Comparison of ENCODE assay signal across 31 cellular contexts in the genomic region with DNA sequence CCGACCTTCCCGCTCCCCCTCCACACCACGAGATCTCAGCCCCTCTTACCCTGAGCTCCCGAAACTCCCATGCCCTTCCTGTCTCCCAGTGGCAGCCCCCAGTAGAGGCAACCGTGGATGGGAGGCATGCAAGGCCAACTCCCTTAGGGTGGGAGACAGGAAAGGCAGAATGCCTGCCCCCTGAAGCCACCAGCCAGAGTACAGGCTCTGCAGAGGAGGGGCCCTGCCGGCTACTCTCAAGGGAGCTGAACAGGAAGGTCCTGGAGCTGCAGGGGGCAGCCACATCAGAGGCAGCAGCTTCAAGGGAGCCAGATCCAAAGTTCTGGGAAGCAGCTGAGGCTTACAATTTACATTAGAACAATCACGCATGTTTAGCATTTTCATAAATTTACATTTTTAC. TPM values are rescaled to one million over a fixed set of nuclear protein-coding genes. Genes with fewer than 3 reads are reported as not detected.
DNase-seq lines count a peak whose midpoint lies in the region; ATAC-seq and TF ChIP-seq lines count a peak whose summit lies in the region.
"Had no signal": no experiment of that assay in that cellular context is flagged by ENCODE, and none has a peak within 500 bp of the region (broad histone marks: within the 10 kb centered on the region; RNA-seq: fewer than 3 reads in every experiment).

No MANE protein-coding gene starts in this region.

- no peaks in the 10 kb centered on the region for H3K9me3 ChIP-seq in BLaER1 treated with 17β-estradiol and CSF1 and Interleukin-3, amounts not matched to agents 10 nM and 100 nM (replicated peaks in 1 of 11)
- H3K9me3 ChIP-seq in Karpas-422 (ENCODE audit: low read length) = no peaks in the 10 kb centered on the region
- H3K9me3 ChIP-seq: breast epithelium, Caco-2, mucosa of descending colon, Peyer's patch, upper lobe of right lung had no signal

- H3K56ac ChIP-seq in mesendoderm (ENCODE audit: low read length) = peak overlapping the region; percentile 29

- H3K4me1 ChIP-seq in BLaER1 treated with 17β-estradiol and CSF1 and Interleukin-3, amounts not matched to agents 10 nM and 100 nM = peaks cover 9 to 47% (median 16%) of the 10 kb centered on the region in 10 experiments
- H3K4me1 ChIP-seq in Karpas-422 (ENCODE audit: low read length) (peaks cover 20% of the 10 kb centered on the region), mesendoderm (ENCODE audit: control insufficient read depth, low read depth, low read length) (peaks cover 18% of the 10 kb centered on the region), foreskin keratinocyte (no peaks in the 10 kb centered on the region)
- H3K4me1 ChIP-seq: breast epithelium, Caco-2 had no signal

- H3K4me3 ChIP-seq in BLaER1 treated with 17β-estradiol and CSF1 and Interleukin-3, amounts not matched to agents 10 nM and 100 nM = no peak overlapping the region
- H3K4me3 ChIP-seq in Karpas-422 (ENCODE audit: low read length) (no peak overlapping the region), dorsolateral prefrontal cortex (peak overlapping the region in 14 of 59 donors; percentile 1 to 30 (median 20)), mesendoderm (ENCODE audit: low read length) (no peak overlapping the region)
- H3K4me3 ChIP-seq: coronary artery, GM23248, lung, mucosa of descending colon, Peyer's patch, smooth muscle cell, upper lobe of right lung had no signal

- H3K9me3 Mint-ChIP-seq in activated T-cell treated with anti-CD3 and anti-CD28 coated beads, Interleukin-2, amount 50 U/mL, for 4 hours = no peaks in the 10 kb centered on the region
- H3K9me3 Mint-ChIP-seq: effector memory CD8-positive, alpha-beta T cell; natural killer cell treated with Interleukin-12 subunit alpha and Interleukin-12 subunit beta and Interleukin-15 and Interleukin-18, amount 100 ng/mL, for 72 hours had no signal

- no peak overlapping the region for H4K5ac ChIP-seq in mesendoderm (ENCODE audit: low read length)

- no peak overlapping the region for H2AFZ ChIP-seq in Karpas-422 (ENCODE audit: low read length)
- H2AFZ ChIP-seq: GM23248 had no signal

- ATAC-seq in GM18858 (IDR thresholded peaks at IDR 0.05; ENCODE audit: unreplicated experiment) = no peak
- ATAC-seq in activated T-cell treated with anti-CD3 and anti-CD28 coated beads, Interleukin-2, amount 50 U/mL, for 4 hours = no peak
- ATAC-seq in foreskin keratinocyte = no peak
- ATAC-seq: effector memory CD8-positive, alpha-beta T cell; mucosa of descending colon; natural killer cell treated with Interleukin-12 subunit alpha and Interleukin-12 subunit beta and Interleukin-15 and Interleukin-18, amount 100 ng/mL, for 72 hours; upper lobe of right lung had no signal

- DNase-seq in Karpas-422 = no peak
- no peak for DNase-seq in dorsolateral prefrontal cortex
- DNase-seq in mesendoderm = peak; percentile 42
- DNase-seq in GOT3 (lab: John Stamatoyannopoulos, UW) = no peak
- DNase-seq in activated T-cell treated with anti-CD3 and anti-CD28 coated beads, Interleukin-2, amount 50 U/mL, for 4 hours = no peak
- DNase-seq in foreskin keratinocyte = no peak
- DNase-seq: activated CD4-positive, alpha-beta T cell treated with anti-CD3 and anti-CD28 coated beads for 4 hours; activated effector memory CD4-positive, alpha-beta T cell treated with Interleukin-2 at 50 U/mL for 16 hours; Caco-2; DMS79; effector memory CD8-positive, alpha-beta T cell; GM23248; kidney glomerular epithelial cell; mucosa of descending colon; NCI-H1694; NCI-H774; Peyer's patch; stimulated activated CD4-positive, alpha-beta T cell treated with anti-CD3 and anti-CD28 coated beads, Interleukin-1b, Interleukin-23, amount 100 ng/mL, for 48 hours; stimulated activated naive CD4-positive, alpha-beta T cell treated with Interleukin-2 at 50 U/mL for 16 hours; T-helper 9 cell; upper lobe of right lung had no signal

- H3K4me2 ChIP-seq in BLaER1 treated with 17β-estradiol and CSF1 and Interleukin-3, amounts not matched to agents 10 nM and 100 nM = peak overlapping the region; percentile 24 to 77 (median 63)
- H3K4me2 ChIP-seq in Karpas-422 (ENCODE audit: low read depth, low read length, poor library complexity, severe bottlenecking) (peak overlapping the region; percentile 17), mesendoderm (ENCODE audit: low read length) (no peak overlapping the region)
- H3K4me2 ChIP-seq: smooth muscle cell had no signal

- H3K36me3 Mint-ChIP-seq in activated T-cell treated with anti-CD3 and anti-CD28 coated beads, Interleukin-2, amount 50 U/mL, for 4 hours (ENCODE audit: insufficient read depth) = no peaks in the 10 kb centered on the region
- H3K36me3 Mint-ChIP-seq: activated naive CD8-positive, alpha-beta T cell; natural killer cell treated with Interleukin-12 subunit alpha and Interleukin-12 subunit beta and Interleukin-15 and Interleukin-18, amount 100 ng/mL, for 72 hours had no signal

- no peaks in the 10 kb centered on the region for H3K9me2 ChIP-seq in Karpas-422 (replicated peaks; ENCODE audit: insufficient read depth, low read length)

- H3K27me3 ChIP-seq in BLaER1 treated with 17β-estradiol and CSF1 and Interleukin-3, amounts not matched to agents 10 nM and 100 nM = peaks cover 7 to 40% (median 33%) of the 10 kb centered on the region in 11 experiments
- no peaks in the 10 kb centered on the region for H3K27me3 ChIP-seq in Karpas-422 (ENCODE audit: low read length)
- H3K27me3 ChIP-seq in dorsolateral prefrontal cortex = peaks cover 0 to under 1% (median 0%) of the 10 kb centered on the region in 45 donors
- peaks cover 4% of the 10 kb centered on the region for H3K27me3 ChIP-seq in mesendoderm (ENCODE audit: insufficient read depth, low read length, poor library complexity)
- H3K27me3 ChIP-seq in foreskin keratinocyte = peaks cover 66% of the 10 kb centered on the region
- H3K27me3 ChIP-seq: Peyer's patch had no signal

- TF ChIP-seq CTCF in dorsolateral prefrontal cortex (IDR thresholded peaks at IDR 0.05 in 54 of 56, conservative IDR thresholded peaks at IDR 0.05 in 2 of 56; ENCODE audit: low read depth in 1 of 56, partially characterized antibody in 56 of 56) (no peak), foreskin keratinocyte (conservative IDR thresholded peaks at IDR 0.05) (no peak)

- H2BK15ac ChIP-seq in mesendoderm (replicated peaks; ENCODE audit: low read depth) = no peak overlapping the region

- H3K9ac ChIP-seq in BLaER1 treated with 17β-estradiol and CSF1 and Interleukin-3, amounts not matched to agents 10 nM and 100 nM = peak overlapping the region in 1 of 11 experiments; percentile 10; a peak in 1 of 22 replicates
- no peak overlapping the region for H3K9ac ChIP-seq in Karpas-422 (ENCODE audit: low read length)
- no peak overlapping the region for H3K9ac ChIP-seq in mesendoderm (ENCODE audit: low read length)
- H3K9ac ChIP-seq: GM23248 had no signal

- no peaks in the 10 kb centered on the region for H3K4me1 Mint-ChIP-seq in activated T-cell treated with anti-CD3 and anti-CD28 coated beads, Interleukin-2, amount 50 U/mL, for 4 hours (ENCODE audit: low read depth)

- H3K4me3 Mint-ChIP-seq in activated T-cell treated with anti-CD3 and anti-CD28 coated beads, Interleukin-2, amount 50 U/mL, for 4 hours = no peak overlapping the region
- H3K4me3 Mint-ChIP-seq: activated naive CD8-positive, alpha-beta T cell; effector memory CD8-positive, alpha-beta T cell; natural killer cell treated with Interleukin-12 subunit alpha and Interleukin-12 subunit beta and Interleukin-15 and Interleukin-18, amount 100 ng/mL, for 72 hours had no signal

- H3K23ac ChIP-seq in mesendoderm (ENCODE audit: low read length) = no peak overlapping the region

- no peaks in the 10 kb centered on the region for H3K36me3 ChIP-seq in BLaER1 treated with 17β-estradiol and CSF1 and Interleukin-3, amounts not matched to agents 10 nM and 100 nM
- H3K36me3 ChIP-seq in Karpas-422 (ENCODE audit: insufficient read depth, low read length) = no peaks in the 10 kb centered on the region
- H3K36me3 ChIP-seq in mesendoderm (ENCODE audit: control insufficient read depth, insufficient read depth, low read length) = no peaks in the 10 kb centered on the region
- H3K36me3 ChIP-seq: breast epithelium, Peyer's patch, upper lobe of right lung had no signal

- H4K8ac ChIP-seq in mesendoderm (ENCODE audit: low read depth, low read length) = no peak overlapping the region

- H2BK5ac ChIP-seq in mesendoderm (ENCODE audit: low read length) = no peak overlapping the region

- H3K27me3 Mint-ChIP-seq in activated T-cell treated with anti-CD3 and anti-CD28 coated beads, Interleukin-2, amount 50 U/mL, for 4 hours (ENCODE audit: low read depth) = peaks cover 10% of the 10 kb centered on the region

- no peak overlapping the region for H3K4ac ChIP-seq in mesendoderm (ENCODE audit: low read depth, low read length)

- no CpG with 5 or more reads among the region's 7 CpGs for WGBS in mesendoderm (ENCODE audit: extremely low coverage, insufficient coverage, low lambda C conversion rate)

- no peak overlapping the region for H3K27ac ChIP-seq in BLaER1 treated with 17β-estradiol and CSF1 and Interleukin-3, amounts not matched to agents 10 nM and 100 nM
- H3K27ac ChIP-seq in Karpas-422 (ENCODE audit: low read length) = no peak overlapping the region
- H3K27ac ChIP-seq in dorsolateral prefrontal cortex = peak overlapping the region in 48 of 59 donors; percentile 4 to 93 (median 64)
- no peak overlapping the region for H3K27ac ChIP-seq in mesendoderm (ENCODE audit: low read depth, low read length)
- H3K27ac ChIP-seq in foreskin keratinocyte = no peak overlapping the region
- H3K27ac ChIP-seq: C4-2B, GM23248, upper lobe of right lung had no signal

- H3K79me2 ChIP-seq in Karpas-422 (ENCODE audit: low read length) (no peaks in the 10 kb centered on the region), mesendoderm (ENCODE audit: control insufficient read depth, insufficient read depth, low read length) (no peaks in the 10 kb centered on the region)

- H4K20me1 ChIP-seq in BLaER1 treated with 17β-estradiol and CSF1 and Interleukin-3, amounts not matched to agents 10 nM and 100 nM = peaks cover 0 to 14% (median 0%) of the 10 kb centered on the region in 11 experiments; a peak in 3 of 22 replicates
- peaks cover 22% of the 10 kb centered on the region; the same call in 1 of the 2 replicates for H4K20me1 ChIP-seq in Karpas-422 (ENCODE audit: insufficient read depth, low read depth, low read length)

- H3K18ac ChIP-seq in mesendoderm (ENCODE audit: low read length) = no peak overlapping the region

- intact Hi-C loops in dorsolateral prefrontal cortex (cut with DNase I) = no loop called here

- H3K79me1 ChIP-seq in mesendoderm (ENCODE audit: low read length) = no peaks in the 10 kb centered on the region

- no peak overlapping the region for H2BK120ac ChIP-seq in mesendoderm (ENCODE audit: low read depth, low read length)

- H2AK5ac ChIP-seq in mesendoderm (ENCODE audit: low read length) = no peak overlapping the region

RNA-seq across cellular contexts. Expression of a gene that starts 38.3 kb away (rescaled TPM):
- 1.8 and 10.4 TPM in 2 replicates for total RNA-seq in Karpas-422 (2014; rRNA removed; shearing (Covaris generic); ENCODE audit: low replicate concordance)
- total RNA-seq in dorsolateral prefrontal cortex (100 to 1,000 TPM in 119 of 120 experiments, 10 to 100 TPM in 1; 92.8 to 412 (median 240) TPM), foreskin keratinocyte (1.4 and 1.8 TPM in 2 replicates)
- polyA plus RNA-seq in mesendoderm (2013, experiment 1 of 2) = 3.9 TPM
- 4.0 TPM for polyA plus RNA-seq in mesendoderm (2013, experiment 2 of 2)
- under 1 TPM; 0.53 to 0.71 (median 0.60) TPM for total RNA-seq in activated T-cell treated with anti-CD3 and anti-CD28 coated beads, Interleukin-2, amount 50 U/mL, for 4 hours
- polyA plus RNA-seq in foreskin keratinocyte = 1.2 and 1.4 TPM in 2 replicates
- total RNA-seq: osteocyte, smooth muscle cell had no signal

Comparison
In these comparisons a context has a peak if more than half of its experiments do, and no peak if none do; other contexts are left out.
1. H3K27ac ChIP-seq: peak in dorsolateral prefrontal cortex (48 of 59); none in BLaER1 treated with 17β-estradiol and CSF1 and Interleukin-3, amounts not matched to agents 10 nM and 100 nM (0 of 11), Karpas-422 (single experiment), mesendoderm (single experiment) and foreskin keratinocyte (single experiment).